22 cellular contexts compared by ENCODE assay signal in genomic region chr11:2206291-2206690, GRCh38. TPM values are rescaled to one million over a fixed set of nuclear protein-coding genes. Genes with fewer than 3 reads are reported as not detected.
DNase-seq lines count a peak whose midpoint lies in the region; ATAC-seq and TF ChIP-seq lines count a peak whose summit lies in the region.
"Had no signal": no experiment of that assay in that cellular context is flagged by ENCODE, and none has a peak within 500 bp of the region (broad histone marks: within the 10 kb centered on the region; RNA-seq: fewer than 3 reads in every experiment).

No MANE protein-coding gene starts in this region.

- no peak overlapping the region for H3K27ac ChIP-seq in coronary artery
- no peak overlapping the region for H3K27ac ChIP-seq in ovary
- H3K27ac ChIP-seq: PC-9, transverse colon, VCaP had no signal

- TF ChIP-seq EP300 in ovary (IDR thresholded peaks at IDR 0.05), result no peak

- DNase-seq in CD14-positive monocyte (ENCODE audit: low spot score) (peak; percentile 24), ELF-1 (ENCODE audit: low read depth, low spot score) (peak; percentile 1), coronary artery (ENCODE audit: low spot score) (peak; percentile 60), ovary (peak in 3 of 5 donors; percentile 3 to 4 (median 3))
- DNase-seq in NK-92 treated with Interleukin-12 subunit alpha and Interleukin-12 subunit beta, amount 100 ng/mL, for 24 hours (lab: John Stamatoyannopoulos, UW), result no peak
- DNase-seq in central memory CD4-positive, alpha-beta T cell, result no peak
- DNase-seq: CD8-positive, alpha-beta memory T cell; Kasumi-1; NCI-H1048; NCI-H2029; PC-9; stimulated activated naive CD4-positive, alpha-beta T cell; transverse colon had no signal

- H3K36me3 Mint-ChIP-seq in CD14-positive monocyte, result no peaks in the 10 kb centered on the region
- H3K36me3 Mint-ChIP-seq: CD8-positive, alpha-beta memory T cell; naive thymus-derived CD4-positive, alpha-beta T cell had no signal

- H3K4me1 Mint-ChIP-seq in CD14-positive monocyte, result no peaks in the 10 kb centered on the region
- H3K4me1 Mint-ChIP-seq: CD8-positive, alpha-beta memory T cell had no signal

- peaks cover 3 to 4% (median 3%) of the 10 kb centered on the region in 3 donors for H3K27me3 Mint-ChIP-seq in CD14-positive monocyte (ENCODE audit: low read depth in 3 of 3)

- no peak for TF ChIP-seq POLR2A in ovary (IDR thresholded peaks at IDR 0.05)

- peaks cover 3 to 10% (median 7%) of the 10 kb centered on the region in 7 donors for H3K9me3 Mint-ChIP-seq in CD14-positive monocyte
- H3K9me3 Mint-ChIP-seq: CD8-positive, alpha-beta memory T cell; T-helper 1 cell treated with Interleukin-12 subunit alpha and Interleukin-12 subunit beta and Interleukin-4 antibody, amounts not matched to agents 30 μg/mL and 1 μg/mL, for 36 hours had no signal

- no peaks in the 10 kb centered on the region for H3K27me3 ChIP-seq in ovary
- H3K27me3 ChIP-seq: transverse colon had no signal

- 73 to 78% (median 75%) methylated on average over 9 of the region's 9 CpGs for WGBS in ovary, 3 donors

- H3K4me3 ChIP-seq in coronary artery (no peak overlapping the region), ovary (no peak overlapping the region)
- H3K4me3 ChIP-seq: PC-9, transverse colon had no signal

- no peaks in the 10 kb centered on the region for H3K36me3 ChIP-seq in ovary
- H3K36me3 ChIP-seq: transverse colon had no signal

- ATAC-seq in GM18517 (IDR thresholded peaks at IDR 0.05; ENCODE audit: unreplicated experiment), result no peak
- ATAC-seq: naive thymus-derived CD4-positive, alpha-beta T cell had no signal

- TF ChIP-seq CTCF in CD14-positive monocyte (IDR thresholded peaks at IDR 0.05) (no peak), coronary artery (IDR thresholded peaks at IDR 0.05) (no peak), ovary (IDR thresholded peaks at IDR 0.05) (no peak)

- no peaks in the 10 kb centered on the region for H3K9me3 ChIP-seq in ovary
- H3K9me3 ChIP-seq: transverse colon had no signal

- no peak overlapping the region for H3K27ac Mint-ChIP-seq in CD14-positive monocyte
- H3K27ac Mint-ChIP-seq: CD8-positive, alpha-beta memory T cell; T-helper 1 cell treated with Interleukin-12 subunit alpha and Interleukin-12 subunit beta and Interleukin-4 antibody, amounts not matched to agents 30 μg/mL and 1 μg/mL, for 36 hours had no signal

- intact Hi-C loops in CD14-positive monocyte (cut with micrococcal nuclease) (no loop called here), ovary (cut with DNase I) (loop anchor here in 1 of 4 donors (10.0 kb wide), 1 partner anchor 709 kb away; no protein-coding TSS in a partner anchor)

- H3K4me1 ChIP-seq in ovary (ENCODE audit: insufficient read depth), result no peaks in the 10 kb centered on the region

- no peak overlapping the region for H3K4me3 Mint-ChIP-seq in CD14-positive monocyte
- H3K4me3 Mint-ChIP-seq: CD8-positive, alpha-beta memory T cell; naive thymus-derived CD4-positive, alpha-beta T cell; T-helper 1 cell treated with Interleukin-12 subunit alpha and Interleukin-12 subunit beta and Interleukin-4 antibody, amounts not matched to agents 30 μg/mL and 1 μg/mL, for 36 hours had no signal

RNA-seq across cellular contexts. Expression of gene TH, which starts 34.7 kb away (rescaled TPM):
- polyA plus RNA-seq in CD14-positive monocyte, result not detected
- total RNA-seq in ovary, result 1 to 10 TPM in 3 of 7 donors, under 1 TPM in 3, not detected in 1; 0.12 to 4.1 (median 0.99) TPM
- under 1 TPM in 1 of 2 donors, not detected in 1; 0.54 TPM for polyA plus RNA-seq in ovary
- total RNA-seq: CD8-positive, alpha-beta memory T cell; HT1080; naive thymus-derived CD4-positive, alpha-beta T cell; SK-MEL-5; skeletal muscle tissue; transverse colon had no signal
- polyA plus RNA-seq: CD8-positive, alpha-beta memory T cell; naive thymus-derived CD4-positive, alpha-beta T cell had no signal

RNA-seq across cellular contexts. Expression of gene INS, which starts 45.3 kb away (rescaled TPM):
- polyA plus RNA-seq in CD14-positive monocyte (not detected), ovary (not detected)
- 1 to 10 TPM in 1 of 7 donors, under 1 TPM in 1, not detected in 5; 0.89 to 1.4 TPM for total RNA-seq in ovary
- total RNA-seq: CD8-positive, alpha-beta memory T cell; dermis microvascular lymphatic vessel endothelial cell; HT1080; lung microvascular endothelial cell; naive thymus-derived CD4-positive, alpha-beta T cell; PC-9; SK-MEL-5; skeletal muscle tissue; transverse colon had no signal
- polyA plus RNA-seq: CD8-positive, alpha-beta memory T cell; naive thymus-derived CD4-positive, alpha-beta T cell had no signal

Comparison
In these comparisons a context has a peak if more than half of its experiments do, and no peak if none do; other contexts are left out.
1. DNase-seq: peak in CD14-positive monocyte (single experiment), ELF-1 (single experiment), coronary artery (single experiment) and ovary (3 of 5); none in NK-92 treated with Interleukin-12 subunit alpha and Interleukin-12 subunit beta, amount 100 ng/mL, for 24 hours (single experiment) and central memory CD4-positive, alpha-beta T cell (single experiment).